ENCODE assay signal across 10 cellular contexts in genomic region chr11:81245791-81246190, GRCh38.
"Had no signal": no experiment of that assay in that cellular context is flagged by ENCODE, and none has a peak within 500 bp of the region (broad histone marks: within the 10 kb centered on the region; RNA-seq: fewer than 3 reads in every experiment).

No MANE protein-coding gene starts in this region.

- H3K4me3 Mint-ChIP-seq: GM23338, H9, HFFc6 had no signal

- H3K27ac Mint-ChIP-seq: GM23338, H9, HFFc6 had no signal

- H3K4me1 Mint-ChIP-seq: H9 had no signal

- DNase-seq: GM23248, GOT3, H7, H9, HCEC 1CT, HFFc6 had no signal

- H2AFZ ChIP-seq: GM23248, GM23338 had no signal

- FAIRE-seq: H1, H54 had no signal

- H3K4me2 ChIP-seq: GM23338 had no signal

- H3K9me3 Mint-ChIP-seq: GM23338, H9 had no signal

- ATAC-seq: GM23338, HCT116 had no signal

- H3K4me3 ChIP-seq: GM23248, GM23338 had no signal

- H3K27ac ChIP-seq: GM23248 had no signal
